Comparison of ENCODE assay signal across 18 cellular contexts in genomic region chr13:109990296-109990695, GRCh38.
"Had no signal": no experiment of that assay in that cellular context is flagged by ENCODE, and none has a peak within 500 bp of the region (broad histone marks: within the 10 kb centered on the region; RNA-seq: fewer than 3 reads in every experiment).

No MANE protein-coding gene starts in this region.

- H3K4me1 ChIP-seq: gastrocnemius medialis, sigmoid colon, testis, tibial nerve had no signal

- H3K27me3 Mint-ChIP-seq: stimulated activated naive B cell treated with anti-CD40 and anti-IgM and Interleukin-4, amounts not matched to agents 10 μg/mL and 1 μg/mL and 100 μg/mL, for 72 hours; stimulated activated naive CD8-positive, alpha-beta T cell treated with anti-CD3 and anti-CD28 coated beads, Interleukin-15, amount 100 ng/mL, for 72 hours had no signal

- DNase-seq: cortex of kidney; dorsolateral prefrontal cortex; effector CD8-positive, alpha-beta T cell; gastrocnemius medialis; islet precursor cell; mucosa of descending colon; naive thymus-derived CD8-positive, alpha-beta T cell; posterior cingulate gyrus; sigmoid colon; stimulated activated CD4-positive, alpha-beta T cell treated with anti-CD3 and anti-CD28 coated beads, Interleukin-2, amount 100 ng/mL, for 24 hours; stimulated activated CD4-positive, alpha-beta T cell treated with anti-CD3 and anti-CD28 coated beads, Interleukin-4, amount 100 ng/mL, for 4 hours; stimulated activated naive B cell treated with anti-CD40 and anti-IgM and Interleukin-4, amounts not matched to agents 10 μg/mL and 1 μg/mL and 100 μg/mL, for 72 hours; stimulated activated naive CD8-positive, alpha-beta T cell treated with anti-CD3 and anti-CD28 coated beads, Interleukin-15, amount 100 ng/mL, for 72 hours; testis had no signal

- H3K4me1 Mint-ChIP-seq: naive thymus-derived CD8-positive, alpha-beta T cell; stimulated activated naive B cell treated with anti-CD40 and anti-IgM and Interleukin-4, amounts not matched to agents 10 μg/mL and 1 μg/mL and 100 μg/mL, for 72 hours; stimulated activated naive CD8-positive, alpha-beta T cell treated with anti-CD3 and anti-CD28 coated beads, Interleukin-15, amount 100 ng/mL, for 72 hours had no signal

- H3K9me3 Mint-ChIP-seq: stimulated activated naive CD8-positive, alpha-beta T cell treated with anti-CD3 and anti-CD28 coated beads, Interleukin-15, amount 100 ng/mL, for 72 hours had no signal

- H3K4me3 Mint-ChIP-seq: naive thymus-derived CD8-positive, alpha-beta T cell; stimulated activated naive B cell treated with anti-CD40 and anti-IgM and Interleukin-4, amounts not matched to agents 10 μg/mL and 1 μg/mL and 100 μg/mL, for 72 hours; stimulated activated naive CD8-positive, alpha-beta T cell treated with anti-CD3 and anti-CD28 coated beads, Interleukin-15, amount 100 ng/mL, for 72 hours had no signal

- H3K9me3 ChIP-seq: gastrocnemius medialis, mucosa of descending colon, neutrophil, sigmoid colon, testis, tibial nerve had no signal

- FAIRE-seq: endometrium had no signal

- H3K4me3 ChIP-seq: dorsolateral prefrontal cortex, gastrocnemius medialis, mucosa of descending colon, sigmoid colon, skin epidermis, testis, tibial nerve had no signal

- H3K27ac ChIP-seq: dorsolateral prefrontal cortex, gastrocnemius medialis, neutrophil, sigmoid colon, skin epidermis, testis, tibial nerve had no signal

- H3K36me3 Mint-ChIP-seq: naive thymus-derived CD8-positive, alpha-beta T cell; stimulated activated naive B cell treated with anti-CD40 and anti-IgM and Interleukin-4, amounts not matched to agents 10 μg/mL and 1 μg/mL and 100 μg/mL, for 72 hours had no signal

- H3K36me3 ChIP-seq: gastrocnemius medialis, neutrophil, sigmoid colon, tibial nerve had no signal

- H3K27me3 ChIP-seq: gastrocnemius medialis, neutrophil, sigmoid colon, testis, tibial nerve had no signal

- H3K27ac Mint-ChIP-seq: naive thymus-derived CD8-positive, alpha-beta T cell; stimulated activated naive B cell treated with anti-CD40 and anti-IgM and Interleukin-4, amounts not matched to agents 10 μg/mL and 1 μg/mL and 100 μg/mL, for 72 hours; stimulated activated naive CD8-positive, alpha-beta T cell treated with anti-CD3 and anti-CD28 coated beads, Interleukin-15, amount 100 ng/mL, for 72 hours had no signal
